37 cellular contexts compared by ENCODE assay signal in genomic region chr17:55302407-55302787, GRCh38. TPM values are rescaled to one million over a fixed set of nuclear protein-coding genes. Genes with fewer than 3 reads are reported as not detected.
"Had no signal": no experiment of that assay in that cellular context is flagged by ENCODE, and none has a peak within 500 bp of the region (broad histone marks: within the 10 kb centered on the region; RNA-seq: fewer than 3 reads in every experiment).

No MANE protein-coding gene starts in this region.

- H3K27me3 Mint-ChIP-seq: activated B cell treated with CpG ODN at 0.5 μM for 24 hours; activated CD4-positive, alpha-beta memory T cell treated with anti-CD3 and anti-CD28 coated beads for 36 hours; activated CD4-positive, alpha-beta T cell treated with anti-CD3 and anti-CD28 coated beads, Interleukin-2, amount 10 ng/mL, durations not matched to agents 24 days and 14 days; activated naive CD8-positive, alpha-beta T cell treated with anti-CD3 and anti-CD28 coated beads for 36 hours; activated T-helper 17 cell treated with anti-CD3 and anti-CD28 coated beads, Interleukin-2, amount 50 U/mL, for 72 hours had no signal

- H3K4me3 ChIP-seq: adrenal gland, body of pancreas, breast epithelium had no signal

- H3K9me3 Mint-ChIP-seq: activated B cell treated with CpG ODN at 0.5 μM for 24 hours; activated CD4-positive, alpha-beta memory T cell treated with anti-CD3 and anti-CD28 coated beads for 36 hours; activated CD4-positive, alpha-beta T cell treated with anti-CD3 and anti-CD28 coated beads, Interleukin-2, amount 10 ng/mL, durations not matched to agents 24 days and 14 days; activated CD8-positive, alpha-beta T cell treated with anti-CD3 and anti-CD28 coated beads for 36 hours; activated naive CD4-positive, alpha-beta T cell treated with anti-CD3 and anti-CD28 coated beads for 36 hours; activated naive CD4-positive, alpha-beta T cell treated with anti-CD3 and anti-CD28 coated beads, Interleukin-2, amount 50 U/mL, for 72 hours; activated naive CD8-positive, alpha-beta T cell treated with anti-CD3 and anti-CD28 coated beads for 36 hours; activated T-cell treated with anti-CD3 and anti-CD28 coated beads, Interleukin-2, amount 50 U/mL, for 4 hours; activated T-cell treated with anti-CD3 and anti-CD28 coated beads, Interleukin-2, amount 50 U/mL, for 72 hours; activated T-helper 1 cell treated with anti-CD3 and anti-CD28 coated beads, Interleukin-12 subunit alpha, Interleukin-12 subunit beta, Interleukin-2, Interleukin-4 antibody, amounts not matched to agents 30 ng/mL and 10 ng/mL and 1 ng/mL, durations not matched to agents 14 hours and 24 hours and 36 hours; activated T-helper 17 cell treated with anti-CD3 and anti-CD28 coated beads, Interleukin-2, amount 50 U/mL, for 72 hours; T-helper 1 cell treated with Interleukin-12 subunit alpha and Interleukin-12 subunit beta and Interleukin-4 antibody, amounts not matched to agents 30 μg/mL and 1 μg/mL, for 36 hours; T-helper 2 cell treated with Interferon-gamma antibody and Interleukin-4, amounts not matched to agents 5 μg/mL and 100 μg/mL, for 36 hours had no signal

- H3K27ac Mint-ChIP-seq: activated B cell treated with CpG ODN at 0.5 μM for 24 hours; activated CD4-positive, alpha-beta memory T cell treated with anti-CD3 and anti-CD28 coated beads for 36 hours; activated CD4-positive, alpha-beta T cell treated with anti-CD3 and anti-CD28 coated beads, Interleukin-2, amount 10 ng/mL, durations not matched to agents 24 days and 14 days; activated CD8-positive, alpha-beta T cell treated with anti-CD3 and anti-CD28 coated beads for 36 hours; activated naive CD4-positive, alpha-beta T cell treated with anti-CD3 and anti-CD28 coated beads for 36 hours; activated naive CD4-positive, alpha-beta T cell treated with anti-CD3 and anti-CD28 coated beads, Interleukin-2, amount 50 U/mL, for 72 hours; activated naive CD8-positive, alpha-beta T cell treated with anti-CD3 and anti-CD28 coated beads for 36 hours; activated T-cell treated with anti-CD3 and anti-CD28 coated beads, Interleukin-2, amount 50 U/mL, for 72 hours; activated T-helper 1 cell treated with anti-CD3 and anti-CD28 coated beads, Interleukin-12 subunit alpha, Interleukin-12 subunit beta, Interleukin-2, Interleukin-4 antibody, amounts not matched to agents 30 ng/mL and 10 ng/mL and 1 ng/mL, durations not matched to agents 14 hours and 24 hours and 36 hours; activated T-helper 17 cell treated with anti-CD3 and anti-CD28 coated beads, Interleukin-2, amount 50 U/mL, for 72 hours; T-helper 1 cell treated with Interleukin-12 subunit alpha and Interleukin-12 subunit beta and Interleukin-4 antibody, amounts not matched to agents 30 μg/mL and 1 μg/mL, for 36 hours; T-helper 2 cell treated with Interferon-gamma antibody and Interleukin-4, amounts not matched to agents 5 μg/mL and 100 μg/mL, for 36 hours had no signal

- H3K27ac ChIP-seq: adrenal gland, body of pancreas, brain microvascular endothelial cell, breast epithelium, VCaP had no signal

- H3K4me3 Mint-ChIP-seq: activated B cell treated with CpG ODN at 0.5 μM for 24 hours; activated CD4-positive, alpha-beta memory T cell treated with anti-CD3 and anti-CD28 coated beads for 36 hours; activated CD4-positive, alpha-beta T cell treated with anti-CD3 and anti-CD28 coated beads, Interleukin-2, amount 10 ng/mL, durations not matched to agents 24 days and 14 days; activated CD8-positive, alpha-beta T cell treated with anti-CD3 and anti-CD28 coated beads for 36 hours; activated naive CD4-positive, alpha-beta T cell treated with anti-CD3 and anti-CD28 coated beads for 36 hours; activated naive CD8-positive, alpha-beta T cell treated with anti-CD3 and anti-CD28 coated beads for 36 hours; activated T-cell treated with anti-CD3 and anti-CD28 coated beads, Interleukin-2, amount 50 U/mL, for 4 hours; activated T-cell treated with anti-CD3 and anti-CD28 coated beads, Interleukin-2, amount 50 U/mL, for 72 hours; activated T-helper 1 cell treated with anti-CD3 and anti-CD28 coated beads, Interleukin-12 subunit alpha, Interleukin-12 subunit beta, Interleukin-2, Interleukin-4 antibody, amounts not matched to agents 30 ng/mL and 10 ng/mL and 1 ng/mL, durations not matched to agents 14 hours and 24 hours and 36 hours; activated T-helper 17 cell treated with anti-CD3 and anti-CD28 coated beads, Interleukin-2, amount 50 U/mL, for 72 hours; T-helper 1 cell treated with Interleukin-12 subunit alpha and Interleukin-12 subunit beta and Interleukin-4 antibody, amounts not matched to agents 30 μg/mL and 1 μg/mL, for 36 hours; T-helper 2 cell treated with Interferon-gamma antibody and Interleukin-4, amounts not matched to agents 5 μg/mL and 100 μg/mL, for 36 hours had no signal

- H3K36me3 Mint-ChIP-seq: activated CD4-positive, alpha-beta memory T cell treated with anti-CD3 and anti-CD28 coated beads for 36 hours; activated naive CD4-positive, alpha-beta T cell treated with anti-CD3 and anti-CD28 coated beads, Interleukin-2, amount 50 U/mL, for 72 hours; activated naive CD8-positive, alpha-beta T cell treated with anti-CD3 and anti-CD28 coated beads for 36 hours had no signal

- H3K36me3 ChIP-seq: adrenal gland, brain microvascular endothelial cell, breast epithelium had no signal

- H3K9me3 ChIP-seq: adrenal gland, body of pancreas, breast epithelium had no signal

- H3K4me1 Mint-ChIP-seq: activated naive CD8-positive, alpha-beta T cell treated with anti-CD3 and anti-CD28 coated beads for 36 hours had no signal

- ATAC-seq: activated CD8-positive, alpha-beta T cell treated with anti-CD3 and anti-CD28 coated beads for 36 hours; activated naive CD4-positive, alpha-beta T cell treated with anti-CD3 and anti-CD28 coated beads, Interleukin-2, amount 50 U/mL, for 72 hours; activated T-cell treated with anti-CD3 and anti-CD28 coated beads, Interleukin-2, amount 50 U/mL, for 4 hours; activated T-cell treated with anti-CD3 and anti-CD28 coated beads, Interleukin-2, amount 50 U/mL, for 72 hours; activated T-helper 17 cell treated with anti-CD3 and anti-CD28 coated beads, Interleukin-2, amount 50 U/mL, for 72 hours; body of pancreas had no signal

- FAIRE-seq: astrocyte, TTC549 had no signal

- DNase-seq: activated B cell treated with CpG ODN at 0.5 μM for 24 hours; activated CD4-positive, alpha-beta memory T cell treated with anti-CD3 and anti-CD28 coated beads for 36 hours; activated CD4-positive, alpha-beta T cell treated with anti-CD3 and anti-CD28 coated beads for 4 hours; activated CD4-positive, alpha-beta T cell treated with anti-CD3 and anti-CD28 coated beads, Interleukin-2, amount 10 ng/mL, durations not matched to agents 24 days and 14 days; activated CD4-positive, alpha-beta T cell treated with anti-CD3 and anti-CD28 coated beads, Interleukin-2, amount 50 U/mL, for 1 hour; activated CD4-positive, alpha-beta T cell treated with anti-CD3 and anti-CD28 coated beads, Interleukin-2, amount 50 U/mL, for 4 hours; activated CD4-positive, CD25-positive, alpha-beta regulatory T cell treated with anti-CD3 and anti-CD28 coated beads, Interleukin-2, amount 50 U/mL, for 72 hours; activated CD8-positive, alpha-beta memory T cell treated with anti-CD3 and anti-CD28 coated beads, Interleukin-2, amount 50 U/mL, for 4 hours; activated CD8-positive, alpha-beta T cell treated with anti-CD3 and anti-CD28 coated beads for 36 hours; activated effector memory CD4-positive, alpha-beta T cell treated with anti-CD3 and anti-CD28 coated beads, Interleukin-2, amount 50 U/mL, for 16 hours; activated gamma-delta T cell treated with Interleukin-2 at 50 U/mL for 16 hours; activated naive CD4-positive, alpha-beta T cell; activated naive CD4-positive, alpha-beta T cell treated with anti-CD3 and anti-CD28 coated beads for 36 hours; activated naive CD4-positive, alpha-beta T cell treated with anti-CD3 and anti-CD28 coated beads, Interleukin-2, amount 50 U/mL, for 16 hours; activated naive CD8-positive, alpha-beta T cell treated with anti-CD3 and anti-CD28 coated beads for 36 hours; activated T-cell treated with anti-CD3 and anti-CD28 coated beads for 4 hours; activated T-cell treated with anti-CD3 and anti-CD28 coated beads, Interleukin-2, amount 50 U/mL, for 1 hour; activated T-cell treated with anti-CD3 and anti-CD28 coated beads, Interleukin-2, amount 50 U/mL, for 4 hours; activated T-cell treated with anti-CD3 and anti-CD28 coated beads, Interleukin-2, amount 50 U/mL, for 72 hours; amniotic stem cell; aorta; brain microvascular endothelial cell; central memory CD4-positive, alpha-beta T cell; T-helper 1 cell; T-helper 2 cell; T-helper 9 cell had no signal

- H3K27me3 ChIP-seq: adrenal gland, body of pancreas, brain microvascular endothelial cell, breast epithelium had no signal

- H3K4me1 ChIP-seq: breast epithelium had no signal

RNA-seq across cellular contexts. Expression of gene HLF, which starts 37.6 kb away (rescaled TPM):
- total RNA-seq: astrocyte had no signal
